In the genomic region with DNA sequence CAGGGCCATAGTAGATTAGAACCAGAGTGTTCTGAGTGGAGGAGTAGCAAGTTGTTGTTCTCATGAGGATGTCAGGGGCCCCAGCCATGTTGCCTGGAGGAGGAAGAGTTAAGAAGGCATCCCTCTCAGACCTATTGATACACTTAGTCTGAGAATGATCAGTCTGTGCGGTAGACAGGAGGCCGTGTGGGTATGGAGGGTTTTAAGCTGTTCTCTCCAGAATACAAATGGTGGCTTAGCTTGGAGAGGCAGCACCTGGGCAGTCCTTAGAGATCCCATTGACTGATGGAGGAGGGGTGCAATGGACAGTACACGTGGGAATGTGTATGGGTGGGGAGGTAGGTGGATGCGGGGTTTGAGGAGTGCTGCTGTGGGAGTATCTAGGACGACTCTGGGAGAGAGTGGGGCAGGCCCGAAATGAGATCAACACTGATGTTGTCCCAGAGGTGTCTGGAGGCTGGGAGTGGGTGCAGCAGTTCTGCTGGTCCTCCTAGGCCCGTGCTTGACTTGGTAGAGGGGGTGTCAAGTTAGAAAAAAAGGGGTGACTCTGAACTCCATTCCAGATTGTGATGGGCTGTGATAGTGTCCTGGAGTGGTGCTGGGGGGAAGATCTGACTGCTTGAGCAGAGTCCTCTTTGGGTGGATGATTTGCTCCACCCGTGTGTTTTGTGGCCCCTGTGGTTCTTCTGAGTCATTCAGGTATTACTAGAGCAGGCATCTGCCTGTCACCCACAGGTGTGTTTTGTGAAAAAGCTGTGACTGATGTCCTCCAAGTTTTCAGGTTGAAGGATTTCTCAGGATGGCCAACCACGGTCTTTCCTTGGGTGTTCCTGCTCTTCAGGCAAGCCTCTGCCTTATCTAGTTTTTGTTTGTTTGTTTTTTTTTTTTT, we compare ENCODE assay signal across 14 cellular contexts. TPM values are rescaled to one million over a fixed set of nuclear protein-coding genes. Genes with fewer than 3 reads are reported as not detected.
A peak's percentile ranks its signal among the peaks of the same experiment; 100 is the strongest.
DNase-seq lines count a peak whose midpoint lies in the region; ATAC-seq, FAIRE-seq and TF ChIP-seq lines count a peak whose summit lies in the region.
"Had no signal": no experiment of that assay in that cellular context is flagged by ENCODE, and none has a peak within 500 bp of the region (broad histone marks: within the 10 kb centered on the region; RNA-seq: fewer than 3 reads in every experiment).

No MANE protein-coding gene starts in this region.

- H3K27me3 ChIP-seq in IMR-90 (ENCODE audit: control insufficient read depth, insufficient read depth, low read length) (no peaks in the 10 kb centered on the region), astrocyte (ENCODE audit: insufficient read depth, low read length) (no peaks in the 10 kb centered on the region), neural progenitor cell (no peaks in the 10 kb centered on the region), PC-9 (ENCODE audit: insufficient read depth, low read depth) (no peaks in the 10 kb centered on the region)

- intact Hi-C loops in activated CD4-positive, alpha-beta T cell treated with anti-CD3 and anti-CD28 coated beads, Interleukin-2, amount 10 ng/mL, durations not matched to agents 24 days and 14 days (cut with micrococcal nuclease): no loop called here
- intact Hi-C loops in IMR-90 (cut with micrococcal nuclease) (no loop called here), PC-9 (cut with micrococcal nuclease; ENCODE audit: unreplicated experiment) (no loop called here)

- no peaks in the 10 kb centered on the region for H3K9me3 ChIP-seq in IMR-90 (ENCODE audit: control insufficient read depth, insufficient read depth, low read length)
- no peaks in the 10 kb centered on the region for H3K9me3 ChIP-seq in astrocyte (ENCODE audit: insufficient read depth, low read depth, low read length)
- H3K9me3 ChIP-seq in neural progenitor cell (ENCODE audit: low read depth): no peaks in the 10 kb centered on the region
- H3K9me3 ChIP-seq in PC-9 (ENCODE audit: insufficient read depth, low read depth): no peaks in the 10 kb centered on the region

- H3K79me2 ChIP-seq in astrocyte (ENCODE audit: insufficient read depth, low read length) (peaks cover 7% of the 10 kb centered on the region), neural progenitor cell (ENCODE audit: low read depth) (no peaks in the 10 kb centered on the region), PC-9 (ENCODE audit: low read depth) (peaks cover 4% of the 10 kb centered on the region; the same call in 1 of the 2 replicates)

- H3K9me1 ChIP-seq in IMR-90 (ENCODE audit: insufficient read depth, low read length): peaks cover 12% of the 10 kb centered on the region

- H2BK5ac ChIP-seq in IMR-90 (ENCODE audit: low read depth, low read length, poor library complexity, severe bottlenecking): no peak overlapping the region

- no peak overlapping the region for H3K14ac ChIP-seq in IMR-90 (replicated peaks; ENCODE audit: low read depth, low read length)

- POLR2A ChIA-PET in IMR-90 (lab: Charles Lee; ENCODE audit: unreplicated experiment) (no interaction called here), PC-9 (lab: Charles Lee; ENCODE audit: unreplicated experiment) (no interaction called here)

- 0 out of 2 replicates have a peak overlapping the region, but pooled peaks have one; percentile 8 for H2AK5ac ChIP-seq in IMR-90 (ENCODE audit: low read depth, low read length)

- 80% methylated on average over 6 of the region's 9 CpGs; no CpG with 5 or more reads in 1 of the 2 experiments for WGBS in IMR-90 (ENCODE audit: extremely low coverage in 2 of 2, insufficient read length in 1 of 2), 2 experiments

- peaks cover 8 to 14% of the 10 kb centered on the region in 2 experiments; a peak in 3 of 4 replicates for H3K79me1 ChIP-seq in IMR-90 (ENCODE audit: low read depth in 1 of 2, low read length in 2 of 2)

- no peak for TF ChIP-seq RAD21 in IMR-90 (IDR thresholded peaks at IDR 0.05; ENCODE audit: low read length)

- DNase-seq in activated CD4-positive, alpha-beta T cell treated with anti-CD3 and anti-CD28 coated beads, Interleukin-2, amount 10 ng/mL, durations not matched to agents 24 days and 14 days: peak; percentile 81
- DNase-seq in activated CD4-positive, alpha-beta T cell treated with anti-CD3 and anti-CD28 coated beads, Interleukin-2, amount 50 U/mL, for 4 hours: no peak
- DNase-seq in IMR-90 (no peak), astrocyte (ENCODE audit: low read depth) (no peak), neural progenitor cell (ENCODE audit: low spot score) (no peak), PC-9 (no peak)
- DNase-seq: CD8-positive, alpha-beta T cell; NK-92 treated with Interleukin-12 subunit alpha and Interleukin-12 subunit beta, amount 100 ng/mL, for 24 hours; substantia nigra had no signal

- no peak overlapping the region for H3K4ac ChIP-seq in IMR-90 (ENCODE audit: low read depth, low read length)

- no peak overlapping the region for H2AK9ac ChIP-seq in IMR-90 (replicated peaks; ENCODE audit: low read depth, low read length, poor library complexity)

- peak overlapping the region; percentile 37 for H3K4me3 Mint-ChIP-seq in activated CD4-positive, alpha-beta T cell treated with anti-CD3 and anti-CD28 coated beads, Interleukin-2, amount 10 ng/mL, durations not matched to agents 24 days and 14 days
- H3K4me3 Mint-ChIP-seq in astrocyte (ENCODE audit: unreplicated experiment) (no peak overlapping the region), neural progenitor cell (no peak overlapping the region)
- H3K4me3 Mint-ChIP-seq: CD8-positive, alpha-beta T cell had no signal

- TF ChIP-seq POLR2A in IMR-90 (IDR thresholded peaks at IDR 0.05; ENCODE audit: low read depth, low read length): no peak

- in situ Hi-C loops in IMR-90 (cut with MboI; ENCODE audit: low sequenced_read_pairs): no loop called here

- no peak overlapping the region for H3K23ac ChIP-seq in IMR-90 (ENCODE audit: low read depth, low read length)

- no peaks in the 10 kb centered on the region for H3K9me2 ChIP-seq in PC-9 (ENCODE audit: insufficient read depth)

- peaks cover 42% of the 10 kb centered on the region for H3K4me1 Mint-ChIP-seq in activated CD4-positive, alpha-beta T cell treated with anti-CD3 and anti-CD28 coated beads, Interleukin-2, amount 10 ng/mL, durations not matched to agents 24 days and 14 days
- peaks cover 9% of the 10 kb centered on the region for H3K4me1 Mint-ChIP-seq in astrocyte (ENCODE audit: low read depth, unreplicated experiment)
- peaks cover 20% of the 10 kb centered on the region for H3K4me1 Mint-ChIP-seq in neural progenitor cell

- no peak overlapping the region for H4K8ac ChIP-seq in IMR-90 (ENCODE audit: low read depth in 2 of 2, low read length in 2 of 2)

- no peak overlapping the region for H3K56ac ChIP-seq in IMR-90 (ENCODE audit: extremely low read depth, insufficient read depth, low read length)

- no peak overlapping the region for H3K27ac ChIP-seq in IMR-90 (ENCODE audit: insufficient read depth, low read length)
- no peak overlapping the region for H3K27ac ChIP-seq in astrocyte (ENCODE audit: low read depth, low read length)
- H3K27ac ChIP-seq in neural progenitor cell: no peak overlapping the region
- no peak overlapping the region for H3K27ac ChIP-seq in PC-9
- H3K27ac ChIP-seq: HL-60 had no signal

- H3K36me3 Mint-ChIP-seq in activated CD4-positive, alpha-beta T cell treated with anti-CD3 and anti-CD28 coated beads, Interleukin-2, amount 10 ng/mL, durations not matched to agents 24 days and 14 days (ENCODE audit: low read depth): peaks cover 20% of the 10 kb centered on the region
- H3K36me3 Mint-ChIP-seq in astrocyte (ENCODE audit: low read depth, unreplicated experiment) (peaks cover 16% of the 10 kb centered on the region), neural progenitor cell (peaks cover 13% of the 10 kb centered on the region)

- peak overlapping the region; percentile 81 for H3K27ac Mint-ChIP-seq in activated CD4-positive, alpha-beta T cell treated with anti-CD3 and anti-CD28 coated beads, Interleukin-2, amount 10 ng/mL, durations not matched to agents 24 days and 14 days
- H3K27ac Mint-ChIP-seq in astrocyte (ENCODE audit: unreplicated experiment) (peak overlapping the region; percentile 18), neural progenitor cell (peak overlapping the region; percentile 15)

- H4K20me1 ChIP-seq in IMR-90 (ENCODE audit: insufficient read depth, low read length) (no peaks in the 10 kb centered on the region), astrocyte (ENCODE audit: insufficient read depth, low read length) (no peaks in the 10 kb centered on the region), neural progenitor cell (ENCODE audit: low read depth) (no peaks in the 10 kb centered on the region), PC-9 (ENCODE audit: insufficient read depth) (no peaks in the 10 kb centered on the region)

- dilution Hi-C loops in IMR-90 (cut with HindIII; ENCODE audit: low sequenced_read_pairs, unreplicated experiment): no loop called here

- H4K91ac ChIP-seq in IMR-90 (ENCODE audit: insufficient read depth, low read depth, low read length): no peak overlapping the region

- TF ChIP-seq CTCF in IMR-90 (conservative IDR thresholded peaks at IDR 0.05; ENCODE audit: low read depth, low read length) (no peak), astrocyte (IDR thresholded peaks at IDR 0.05; ENCODE audit: insufficient read depth, low read depth, low read length) (no peak), neural progenitor cell (IDR thresholded peaks at IDR 0.05) (no peak), PC-9 (conservative IDR thresholded peaks at IDR 0.05) (no peak)

- H2BK20ac ChIP-seq in IMR-90 (ENCODE audit: low read depth, low read length): no peak overlapping the region

- H3K4me1 ChIP-seq in IMR-90 (ENCODE audit: control insufficient read depth, insufficient read depth, low read length) (peaks cover 12% of the 10 kb centered on the region), astrocyte (ENCODE audit: insufficient read depth, low read length) (peaks cover 16% of the 10 kb centered on the region), neural progenitor cell (peaks cover 12% of the 10 kb centered on the region), PC-9 (replicated peaks; ENCODE audit: insufficient read depth) (peaks cover 16% of the 10 kb centered on the region)

- no peak overlapping the region for H2BK120ac ChIP-seq in IMR-90 (ENCODE audit: low read depth, low read length)

- H3K4me2 ChIP-seq in IMR-90 (ENCODE audit: low read depth, low read length) (no peak overlapping the region), astrocyte (ENCODE audit: low read length) (no peak overlapping the region), neural progenitor cell (no peak overlapping the region), PC-9 (no peak overlapping the region)

- no peak for FAIRE-seq in astrocyte (lab: Jason Lieb, UNC)
- FAIRE-seq: A204.1 had no signal

- H3K18ac ChIP-seq in IMR-90 (ENCODE audit: low read depth, low read length): no peak overlapping the region

- H2AFZ ChIP-seq in IMR-90 (replicated peaks; ENCODE audit: low read length, poor library complexity) (peak overlapping the region; percentile 56), astrocyte (ENCODE audit: low read depth, low read length) (no peak overlapping the region), neural progenitor cell (replicated peaks) (no peak overlapping the region), PC-9 (no peak overlapping the region)

- H3K27me3 Mint-ChIP-seq in activated CD4-positive, alpha-beta T cell treated with anti-CD3 and anti-CD28 coated beads, Interleukin-2, amount 10 ng/mL, durations not matched to agents 24 days and 14 days: no peaks in the 10 kb centered on the region
- H3K27me3 Mint-ChIP-seq in astrocyte (ENCODE audit: low read depth, unreplicated experiment) (no peaks in the 10 kb centered on the region), neural progenitor cell (ENCODE audit: insufficient read depth, low read depth) (peaks cover 11% of the 10 kb centered on the region)

- no TSS peak for BruUV-seq in IMR-90 (replicated peaks; lab: Mats Ljungman, UMichigan)
- no TSS peak for BruUV-seq in PC-9 (replicated peaks; lab: Mats Ljungman, UMichigan)

- H3K9ac ChIP-seq in IMR-90 (ENCODE audit: low read depth, low read length) (no peak overlapping the region), astrocyte (ENCODE audit: low read length) (no peak overlapping the region), neural progenitor cell (no peak overlapping the region)

- H2BK15ac ChIP-seq in IMR-90 (ENCODE audit: low read depth, low read length): no peak overlapping the region

- no peak overlapping the region for H4K5ac ChIP-seq in IMR-90 (ENCODE audit: low read depth, low read length)

- no peaks in the 10 kb centered on the region for H3K9me3 Mint-ChIP-seq in activated CD4-positive, alpha-beta T cell treated with anti-CD3 and anti-CD28 coated beads, Interleukin-2, amount 10 ng/mL, durations not matched to agents 24 days and 14 days
- H3K9me3 Mint-ChIP-seq in astrocyte (ENCODE audit: unreplicated experiment) (peaks cover 2% of the 10 kb centered on the region), neural progenitor cell (peaks cover 2% of the 10 kb centered on the region)
- H3K9me3 Mint-ChIP-seq: CD8-positive, alpha-beta T cell had no signal

- CTCF ChIA-PET in IMR-90 (lab: Yijun Ruan, JAX): no interaction called here
- CTCF ChIA-PET in PC-9 (lab: Charles Lee): no interaction called here

- H3K36me3 ChIP-seq in IMR-90 (ENCODE audit: control insufficient read depth, insufficient read depth, low read length) (peaks cover 3% of the 10 kb centered on the region; the same call in 1 of the 2 replicates), astrocyte (ENCODE audit: insufficient read depth, low read length) (peaks cover 4% of the 10 kb centered on the region), neural progenitor cell (no peaks in the 10 kb centered on the region), PC-9 (ENCODE audit: low read depth) (no peaks in the 10 kb centered on the region)

- H3F3A ChIP-seq in neural progenitor cell (ENCODE audit: low read depth): peaks cover 23% of the 10 kb centered on the region
- H3F3A ChIP-seq in PC-9 (ENCODE audit: insufficient read depth, low read depth): peaks cover 18% of the 10 kb centered on the region

- H3K4me3 ChIP-seq in IMR-90 (ENCODE audit: insufficient read depth, low read depth, low read length): no peak overlapping the region
- H3K4me3 ChIP-seq in astrocyte (ENCODE audit: insufficient read depth, low read depth, low read length): no peak overlapping the region
- H3K4me3 ChIP-seq in neural progenitor cell: no peak overlapping the region
- H3K4me3 ChIP-seq in PC-9: no peak overlapping the region

- ATAC-seq in IMR-90 (ENCODE audit: low read depth): no peak
- ATAC-seq in SK-N-SH treated with all-trans-retinoic acid at 6 μM for 48 hours: no peak
- ATAC-seq in GM21515 (IDR thresholded peaks at IDR 0.05; ENCODE audit: unreplicated experiment): no peak
- ATAC-seq: CD8-positive, alpha-beta T cell; Right ventricle myocardium inferior had no signal

RNA-seq across cellular contexts. Expression of a gene that starts 44.7 kb away (rescaled TPM):
- 18.5 and 19.6 TPM in 2 replicates for total RNA-seq in activated CD4-positive, alpha-beta T cell treated with anti-CD3 and anti-CD28 coated beads, Interleukin-2, amount 10 ng/mL, durations not matched to agents 24 days and 14 days
- 24.4 and 31.5 TPM in 2 replicates for total RNA-seq in IMR-90 (2012; rRNA removed)
- 7.3 and 7.5 TPM in 2 replicates for polyA plus RNA-seq in IMR-90 (2012; rRNA removed)
- polyA plus RNA-seq in IMR-90 (2012; cell fraction: cytosol; rRNA removed): 3.0 and 3.6 TPM in 2 replicates
- polyA plus RNA-seq in IMR-90 (2012; cell fraction: nucleus; rRNA removed; ENCODE audit: low replicate concordance): 12.2 and 14.9 TPM in 2 replicates
- total RNA-seq in astrocyte: 15.2 and 20.7 TPM in 2 replicates
- total RNA-seq in neural progenitor cell (ENCODE audit: low replicate concordance): 24.1 and 25.4 TPM in 2 replicates
- total RNA-seq in PC-9 (2021): 12.7 and 14.3 TPM in 2 replicates

RNA-seq across cellular contexts. Expression of a gene that starts 58.8 kb away (rescaled TPM):
- 443 and 447 TPM in 2 replicates for total RNA-seq in activated CD4-positive, alpha-beta T cell treated with anti-CD3 and anti-CD28 coated beads, Interleukin-2, amount 10 ng/mL, durations not matched to agents 24 days and 14 days
- 33.6 and 33.7 TPM in 2 replicates for total RNA-seq in IMR-90 (2012; rRNA removed)
- polyA plus RNA-seq in IMR-90 (2012; rRNA removed): 166 and 171 TPM in 2 replicates
- 110 and 170 TPM in 2 replicates for polyA plus RNA-seq in IMR-90 (2012; cell fraction: cytosol; rRNA removed)
- 68.9 and 69.8 TPM in 2 replicates for polyA plus RNA-seq in IMR-90 (2012; cell fraction: nucleus; rRNA removed; ENCODE audit: low replicate concordance)
- 194 and 205 TPM in 2 replicates for total RNA-seq in astrocyte
- total RNA-seq in neural progenitor cell (ENCODE audit: low replicate concordance): 62.0 and 82.0 TPM in 2 replicates
- total RNA-seq in PC-9 (2021): 148 and 227 TPM in 2 replicates

Comparison
In these comparisons a context has a peak if more than half of its experiments do, and no peak if none do; other contexts are left out.
1. H3K27ac Mint-ChIP-seq: peak in every context shown above with its lines; median percentile 81 in activated CD4-positive, alpha-beta T cell treated with anti-CD3 and anti-CD28 coated beads, Interleukin-2, amount 10 ng/mL, durations not matched to agents 24 days and 14 days; 18 in astrocyte; 15 in neural progenitor cell.